21 cellular contexts compared by ENCODE assay signal in genomic region chr9:133843250-133843649, GRCh38.
"Had no signal": no experiment of that assay in that cellular context is flagged by ENCODE, and none has a peak within 500 bp of the region (broad histone marks: within the 10 kb centered on the region; RNA-seq: fewer than 3 reads in every experiment).

No MANE protein-coding gene starts in this region.

- H3K4me3 ChIP-seq: coronary artery, gastroesophageal sphincter, lower lobe of right lung, prostate gland, right atrium auricular region, stomach, suprapubic skin, tibial nerve had no signal

- H3K27ac ChIP-seq: coronary artery, epithelial cell of prostate, gastroesophageal sphincter, prostate gland, right atrium auricular region, stomach, suprapubic skin, tibial nerve, WERI-Rb-1 had no signal

- H3K36me3 ChIP-seq: gastroesophageal sphincter, lower lobe of right lung, prostate gland, right atrium auricular region, stomach, suprapubic skin, tibial nerve, WERI-Rb-1 had no signal

- H3K36me3 Mint-ChIP-seq: activated naive CD4-positive, alpha-beta T cell treated with anti-CD3 and anti-CD28 coated beads, Interleukin-2, amount 50 U/mL, for 72 hours; naive thymus-derived CD8-positive, alpha-beta T cell; stimulated activated effector memory CD8-positive, alpha-beta T cell treated with anti-CD3 and anti-CD28 coated beads, Interleukin-12 subunit alpha, Interleukin-12 subunit beta, amount 100 ng/mL, for 72 hours had no signal

- H3K4me1 Mint-ChIP-seq: activated T-helper 17 cell treated with anti-CD3 and anti-CD28 coated beads, Interleukin-2, amount 50 U/mL, for 72 hours; central memory CD8-positive, alpha-beta T cell; stimulated activated effector memory CD8-positive, alpha-beta T cell treated with anti-CD3 and anti-CD28 coated beads, Interleukin-12 subunit alpha, Interleukin-12 subunit beta, amount 100 ng/mL, for 72 hours had no signal

- H3K27me3 Mint-ChIP-seq: activated T-helper 17 cell treated with anti-CD3 and anti-CD28 coated beads, Interleukin-2, amount 50 U/mL, for 72 hours; central memory CD8-positive, alpha-beta T cell had no signal

- H3K9me3 ChIP-seq: gastroesophageal sphincter, lower lobe of right lung, prostate gland, right atrium auricular region, stomach, suprapubic skin, tibial nerve had no signal

- H3K4me1 ChIP-seq: prostate gland had no signal

- H3K27me3 ChIP-seq: gastroesophageal sphincter, right atrium auricular region, stomach, suprapubic skin, tibial nerve had no signal

- H3K9me3 Mint-ChIP-seq: activated naive CD4-positive, alpha-beta T cell treated with anti-CD3 and anti-CD28 coated beads, Interleukin-2, amount 50 U/mL, for 72 hours; activated T-cell treated with anti-CD3 and anti-CD28 coated beads, Interleukin-2, amount 50 U/mL, for 24 hours; activated T-helper 17 cell treated with anti-CD3 and anti-CD28 coated beads, Interleukin-2, amount 50 U/mL, for 72 hours; central memory CD8-positive, alpha-beta T cell; endodermal cell; naive thymus-derived CD8-positive, alpha-beta T cell; stimulated activated effector memory CD8-positive, alpha-beta T cell treated with anti-CD3 and anti-CD28 coated beads, Interleukin-12 subunit alpha, Interleukin-12 subunit beta, amount 100 ng/mL, for 72 hours had no signal

- DNase-seq: activated CD4-positive, alpha-beta T cell treated with anti-CD3 and anti-CD28 coated beads for 1 hour; activated T-cell treated with anti-CD3 and anti-CD28 coated beads, Interleukin-2, amount 50 U/mL, for 24 hours; aorta; endodermal cell; lower lobe of right lung; naive thymus-derived CD8-positive, alpha-beta T cell; stimulated activated CD4-positive, alpha-beta T cell treated with anti-CD3 and anti-CD28 coated beads, Interleukin-12 subunit alpha, Interleukin-12 subunit beta, amount 100 ng/mL, for 4 hours; stomach; T-helper 1 cell; WERI-Rb-1 had no signal

- H3K4me3 Mint-ChIP-seq: activated T-cell treated with anti-CD3 and anti-CD28 coated beads, Interleukin-2, amount 50 U/mL, for 24 hours; activated T-helper 17 cell treated with anti-CD3 and anti-CD28 coated beads, Interleukin-2, amount 50 U/mL, for 72 hours; central memory CD8-positive, alpha-beta T cell; endodermal cell; naive thymus-derived CD8-positive, alpha-beta T cell; stimulated activated effector memory CD8-positive, alpha-beta T cell treated with anti-CD3 and anti-CD28 coated beads, Interleukin-12 subunit alpha, Interleukin-12 subunit beta, amount 100 ng/mL, for 72 hours had no signal

- H3K27ac Mint-ChIP-seq: activated naive CD4-positive, alpha-beta T cell treated with anti-CD3 and anti-CD28 coated beads, Interleukin-2, amount 50 U/mL, for 72 hours; activated T-cell treated with anti-CD3 and anti-CD28 coated beads, Interleukin-2, amount 50 U/mL, for 24 hours; activated T-helper 17 cell treated with anti-CD3 and anti-CD28 coated beads, Interleukin-2, amount 50 U/mL, for 72 hours; naive thymus-derived CD8-positive, alpha-beta T cell; stimulated activated effector memory CD8-positive, alpha-beta T cell treated with anti-CD3 and anti-CD28 coated beads, Interleukin-12 subunit alpha, Interleukin-12 subunit beta, amount 100 ng/mL, for 72 hours had no signal
